In genomic region chr7:134601459-134601858, GRCh38 we compare ENCODE assay signal across 14 cellular contexts. TPM values are rescaled to one million over a fixed set of nuclear protein-coding genes. Genes with fewer than 3 reads are reported as not detected.
DNase-seq lines count a peak whose midpoint lies in the region; ATAC-seq and TF ChIP-seq lines count a peak whose summit lies in the region.
"Had no signal": no experiment of that assay in that cellular context is flagged by ENCODE, and none has a peak within 500 bp of the region (broad histone marks: within the 10 kb centered on the region; RNA-seq: fewer than 3 reads in every experiment).

No MANE protein-coding gene starts in this region.

- H3K36me3 ChIP-seq in ACC112 (ENCODE audit: insufficient read depth, low read length) = no peaks in the 10 kb centered on the region
- H3K36me3 ChIP-seq in GM23338 (ENCODE audit: insufficient read depth) = no peaks in the 10 kb centered on the region
- H3K36me3 ChIP-seq in osteoblast (ENCODE audit: insufficient read depth, low read length) = no peaks in the 10 kb centered on the region
- H3K36me3 ChIP-seq: BE2C had no signal

- no peak overlapping the region for H3K27ac ChIP-seq in ACC112 (ENCODE audit: low read depth, low read length)
- H3K27ac ChIP-seq in GM23338 (ENCODE audit: low read depth) = no peak overlapping the region
- H3K27ac ChIP-seq in osteoblast (ENCODE audit: low read depth, low read length) = no peak overlapping the region

- peak overlapping the region; percentile 3 for H2AFZ ChIP-seq in ACC112 (ENCODE audit: low read length, unreplicated experiment)
- H2AFZ ChIP-seq in GM23338 = peak overlapping the region; percentile 15; the same call in 1 of the 2 replicates
- peak overlapping the region; percentile 1 for H2AFZ ChIP-seq in osteoblast (ENCODE audit: low read length)

- H4K20me1 ChIP-seq in GM23338 (replicated peaks; ENCODE audit: insufficient read depth) = no peaks in the 10 kb centered on the region
- no peaks in the 10 kb centered on the region for H4K20me1 ChIP-seq in osteoblast (ENCODE audit: insufficient read depth, low read length)

- peaks cover 2% of the 10 kb centered on the region; the same call in 1 of the 3 replicates for H3K4me1 Mint-ChIP-seq in GM23338
- H3K4me1 Mint-ChIP-seq in glutamatergic neuron (ENCODE audit: low read depth, unreplicated experiment) = peaks cover 28% of the 10 kb centered on the region

- H3K4me3 ChIP-seq in ACC112 (ENCODE audit: low read depth, low read length) = no peak overlapping the region
- no peak overlapping the region for H3K4me3 ChIP-seq in GM23338
- H3K4me3 ChIP-seq in osteoblast (ENCODE audit: insufficient read depth, low read length) = no peak overlapping the region

- H3K9me3 Mint-ChIP-seq in GM23338 (peaks cover 8% of the 10 kb centered on the region; the same call in 1 of the 3 replicates), glutamatergic neuron (ENCODE audit: unreplicated experiment) (peaks cover 19% of the 10 kb centered on the region)

- TF ChIP-seq CTCF in GM23338 (conservative IDR thresholded peaks at IDR 0.05; ENCODE audit: low read depth in 2 of 2) (no peak), glutamatergic neuron (IDR thresholded peaks at IDR 0.05; ENCODE audit: partially characterized antibody, unreplicated experiment) (no peak), osteoblast (IDR thresholded peaks at IDR 0.05; ENCODE audit: extremely low read depth, low read depth, low read length) (no peak)

- DNase-seq in GM23338 (ENCODE audit: low spot score) (no peak), glutamatergic neuron (no peak), osteoblast (ENCODE audit: insufficient read length, low spot score, missing footprints) (no peak), NOMO-1 (lab: John Stamatoyannopoulos, UW; ENCODE audit: unreplicated experiment in 2 of 2) (no peak), NCI-H774 (lab: John Stamatoyannopoulos, UW) (no peak)
- DNase-seq: BE2C; Caco-2; CD8-positive, alpha-beta memory T cell; DND-41; GF-D8; H7 had no signal

- no peak overlapping the region for H3K27ac Mint-ChIP-seq in GM23338
- peak overlapping the region; percentile 62 for H3K27ac Mint-ChIP-seq in glutamatergic neuron (ENCODE audit: unreplicated experiment)
- H3K27ac Mint-ChIP-seq: CD8-positive, alpha-beta memory T cell had no signal

- H3K4me3 Mint-ChIP-seq in GM23338 (no peak overlapping the region), glutamatergic neuron (ENCODE audit: unreplicated experiment) (peak overlapping the region; percentile 16)
- H3K4me3 Mint-ChIP-seq: CD8-positive, alpha-beta memory T cell had no signal

- no peaks in the 10 kb centered on the region for H3K9me2 ChIP-seq in GM23338 (ENCODE audit: insufficient read depth)

- no peak for ATAC-seq in GM23338
- no peak for ATAC-seq in GM18870 (IDR thresholded peaks at IDR 0.05; ENCODE audit: unreplicated experiment)

- H3K79me2 ChIP-seq in ACC112 (ENCODE audit: control insufficient read depth, insufficient read depth, low read length, unreplicated experiment) = no peaks in the 10 kb centered on the region
- H3K79me2 ChIP-seq in GM23338 (replicated peaks; ENCODE audit: insufficient read depth) = no peaks in the 10 kb centered on the region
- H3K79me2 ChIP-seq in osteoblast (ENCODE audit: insufficient read depth, low read length) = no peaks in the 10 kb centered on the region

- H3K27me3 ChIP-seq in ACC112 (ENCODE audit: insufficient read depth, low read length) (no peaks in the 10 kb centered on the region), GM23338 (ENCODE audit: insufficient read depth) (no peaks in the 10 kb centered on the region), osteoblast (ENCODE audit: insufficient read depth, low read length) (no peaks in the 10 kb centered on the region)

- no peaks in the 10 kb centered on the region for H3F3A ChIP-seq in GM23338 (replicated peaks; ENCODE audit: low read depth)

- peaks cover 6% of the 10 kb centered on the region; the same call in 1 of the 3 replicates for H3K36me3 Mint-ChIP-seq in GM23338 (ENCODE audit: low read depth)
- H3K36me3 Mint-ChIP-seq in glutamatergic neuron (ENCODE audit: unreplicated experiment) = peaks cover 11% of the 10 kb centered on the region

- H3K4me1 ChIP-seq in ACC112 (ENCODE audit: control insufficient read depth, insufficient read depth, low read length, unreplicated experiment) (peaks cover 7% of the 10 kb centered on the region), GM23338 (ENCODE audit: insufficient read depth) (no peaks in the 10 kb centered on the region), osteoblast (ENCODE audit: insufficient read depth, low read length) (peaks cover 8% of the 10 kb centered on the region)

- no peak overlapping the region for H3K4me2 ChIP-seq in GM23338
- H3K4me2 ChIP-seq in osteoblast (ENCODE audit: insufficient read depth, low read length) = no peak overlapping the region

- H3K27me3 Mint-ChIP-seq in GM23338 (ENCODE audit: insufficient read depth, low read depth, poor library complexity) (no peaks in the 10 kb centered on the region), glutamatergic neuron (ENCODE audit: unreplicated experiment) (peaks cover 7% of the 10 kb centered on the region)

- H3K9me3 ChIP-seq in osteoblast (ENCODE audit: low read depth, low read length) = no peaks in the 10 kb centered on the region
- H3K9me3 ChIP-seq: BE2C had no signal

TF ChIP-seq in GM23338, 12 proteins besides CTCF, POLR2A, EP300 and RAD21 (continues in another document):
- TF ChIP-seq STAT1 (IDR thresholded peaks at IDR 0.05; ENCODE audit: unreplicated experiment) (no peak), ETS1 (IDR thresholded peaks at IDR 0.05) (no peak), ZNF114 (CRISPR knock-in tag; IDR thresholded peaks at IDR 0.05) (no peak), POLR2AphosphoS5 (IDR thresholded peaks at IDR 0.05; ENCODE audit: low read depth) (no peak), EZH2phosphoT487 (IDR thresholded peaks at IDR 0.05; ENCODE audit: unreplicated experiment) (no peak), JUNB (IDR thresholded peaks at IDR 0.05; ENCODE audit: unreplicated experiment) (no peak), NANOG (IDR thresholded peaks at IDR 0.05; ENCODE audit: borderline replicate concordance) (no peak), EZH2 (IDR thresholded peaks at IDR 0.05; ENCODE audit: low read depth, unreplicated experiment) (no peak), CREB1 (CRISPR knock-in tag; IDR thresholded peaks at IDR 0.05; ENCODE audit: low read depth) (no peak)

RNA-seq across cellular contexts. Expression of gene BPGM, which starts 45.2 kb away (rescaled TPM):
- 16.8 and 16.9 TPM in 2 replicates for total RNA-seq in GM23338 (2014; rRNA removed; shearing (Covaris generic))
- 16.5 and 16.9 TPM in 2 replicates for polyA plus RNA-seq in GM23338 (2016; fragmentation: Nextera tagmentation; extraction: Ambion mirVana)
- 24.2 TPM for total RNA-seq in glutamatergic neuron (ENCODE audit: unreplicated experiment)
- total RNA-seq in osteoblast = 43.6 and 64.8 TPM in 2 replicates

RNA-seq across cellular contexts. Expression of gene AKR1B15, which starts 52.5 kb away (rescaled TPM):
- 0.08 TPM in 1 of 2 replicates, not detected in the other for total RNA-seq in GM23338 (2014; rRNA removed; shearing (Covaris generic))
- polyA plus RNA-seq in GM23338 (2016; fragmentation: Nextera tagmentation; extraction: Ambion mirVana) = 0.17 TPM in 1 of 2 replicates, not detected in the other
- total RNA-seq in glutamatergic neuron (ENCODE audit: unreplicated experiment) = not detected
- 0.29 and 0.36 TPM in 2 replicates for total RNA-seq in osteoblast
- total RNA-seq: A172; Caco-2; CD8-positive, alpha-beta memory T cell; H7 had no signal
- polyA plus RNA-seq: CD8-positive, alpha-beta memory T cell had no signal
